19 cellular contexts compared by ENCODE assay signal in the genomic region with DNA sequence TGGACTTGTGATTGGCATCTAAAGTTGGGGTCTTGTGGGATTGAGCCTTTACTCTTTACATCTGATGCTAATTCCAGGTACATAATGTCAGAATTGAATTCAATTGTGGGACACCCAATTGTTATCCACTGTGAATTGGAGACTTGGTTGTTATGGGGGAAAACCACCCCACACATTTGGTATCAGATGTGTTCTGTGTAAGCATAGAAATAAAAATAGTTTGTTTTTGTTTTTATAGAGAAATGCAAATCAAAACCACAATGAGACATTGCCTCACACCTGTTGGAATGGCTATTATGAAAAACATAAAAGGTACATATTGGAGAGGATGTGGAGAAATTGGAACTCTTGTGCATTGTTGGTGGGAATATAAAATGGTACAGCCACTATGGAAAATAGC. TPM values are rescaled to one million over a fixed set of nuclear protein-coding genes. Genes with fewer than 3 reads are reported as not detected.
"Had no signal": no experiment of that assay in that cellular context is flagged by ENCODE, and none has a peak within 500 bp of the region (broad histone marks: within the 10 kb centered on the region; RNA-seq: fewer than 3 reads in every experiment).

No MANE protein-coding gene starts in this region.

- H3K9me3 ChIP-seq: pancreas, testis had no signal

- H3K27me3 ChIP-seq: left lung, pancreas, stomach, testis, upper lobe of left lung had no signal

- H3K4me1 ChIP-seq: foreskin keratinocyte, left lung, pancreas, stomach, testis, upper lobe of left lung had no signal

- H3K36me3 ChIP-seq: left lung, pancreas, stomach, upper lobe of left lung had no signal

- ATAC-seq: activated CD8-positive, alpha-beta T cell treated with anti-CD3 and anti-CD28 coated beads, Interleukin-2, amount 10 ng/mL, durations not matched to agents 7 days and 5 days; activated T-cell treated with anti-CD3 and anti-CD28 coated beads, Interleukin-2, amount 50 U/mL, for 72 hours; effector memory CD8-positive, alpha-beta T cell; foreskin keratinocyte; left lung; pancreas had no signal

- H3K4me3 ChIP-seq: left lung, pancreas, stomach, testis, upper lobe of left lung had no signal

- DNase-seq: activated CD4-positive, alpha-beta T cell treated with anti-CD3 and anti-CD28 coated beads for 4 hours; activated CD8-positive, alpha-beta memory T cell treated with anti-CD3 and anti-CD28 coated beads, Interleukin-2, amount 50 U/mL, for 4 hours; activated CD8-positive, alpha-beta T cell treated with anti-CD3 and anti-CD28 coated beads, Interleukin-2, amount 10 ng/mL, durations not matched to agents 7 days and 5 days; activated gamma-delta T cell treated with Interleukin-2 at 50 U/mL for 16 hours; activated naive CD8-positive, alpha-beta T cell treated with anti-CD3 and anti-CD28 coated beads for 36 hours; activated T-cell treated with anti-CD3 and anti-CD28 coated beads, Interleukin-2, amount 50 U/mL, for 72 hours; amygdala; effector memory CD8-positive, alpha-beta T cell; foreskin keratinocyte; glutamatergic neuron; hypothalamus; kidney; left lung; naive B cell; pancreas; stimulated activated CD4-positive, alpha-beta T cell treated with anti-CD3 and anti-CD28 coated beads, Interleukin-2, amount 100 ng/mL, for 24 hours; stomach; testis; upper lobe of left lung had no signal

- H3K27ac ChIP-seq: foreskin keratinocyte, left lung, pancreas, stomach, testis, upper lobe of left lung had no signal

RNA-seq across cellular contexts. Expression of a gene that starts 58.5 kb away (rescaled TPM):
- total RNA-seq: activated CD8-positive, alpha-beta T cell treated with anti-CD3 and anti-CD28 coated beads, Interleukin-2, amount 10 ng/mL, durations not matched to agents 7 days and 5 days; activated naive CD8-positive, alpha-beta T cell treated with anti-CD3 and anti-CD28 coated beads for 36 hours; activated T-cell treated with anti-CD3 and anti-CD28 coated beads, Interleukin-2, amount 50 U/mL, for 72 hours; foreskin keratinocyte had no signal
- polyA plus RNA-seq: foreskin keratinocyte had no signal
